ENCODE assay signal across 8 cellular contexts in genomic region chr7:112938895-112939588, GRCh38.
DNase-seq lines count a peak whose midpoint lies in the region; ATAC-seq and TF ChIP-seq lines count a peak whose summit lies in the region.

No MANE protein-coding gene starts in this region.

- no peak for TF ChIP-seq EP300 in gastroesophageal sphincter (IDR thresholded peaks at IDR 0.05)
- TF ChIP-seq EP300 in tibial nerve (IDR thresholded peaks at IDR 0.05) = no peak

- H3K4me3 ChIP-seq in BLaER1 (peak overlapping the region; percentile 93), gastroesophageal sphincter (peak overlapping the region; percentile 62 to 71), tibial nerve (peak overlapping the region; percentile 79 to 92 (median 88))

- H3K36me3 Mint-ChIP-seq in nephron progenitor cell (ENCODE audit: low read depth) = peaks cover 26% of the 10 kb centered on the region

- TF ChIP-seq POLR2A in gastroesophageal sphincter (IDR thresholded peaks at IDR 0.05) (no peak), tibial nerve (IDR thresholded peaks at IDR 0.05) (no peak)

- DNase-seq in NCI-H146 treated with DMSO at 0.1 percent for 48 hours (lab: John Stamatoyannopoulos, UW; ENCODE audit: unreplicated experiment) (peak; percentile 65), nephron progenitor cell (peak; percentile 71), tibial nerve (ENCODE audit: low spot score in 2 of 2) (peak in 1 of 2 donors; percentile 5), NCI-H187 (lab: John Stamatoyannopoulos, UW) (no peak)
- peak; percentile 33 for DNase-seq in activated naive CD4-positive, alpha-beta T cell treated with Interleukin-2 at 50 U/mL for 16 hours

- H3K27me3 Mint-ChIP-seq in nephron progenitor cell (ENCODE audit: low read depth, poor library complexity) = peaks cover 3% of the 10 kb centered on the region

- H3K27me3 ChIP-seq in BLaER1 (no peaks in the 10 kb centered on the region), gastroesophageal sphincter (no peaks in the 10 kb centered on the region), tibial nerve (no peaks in the 10 kb centered on the region)

- no peaks in the 10 kb centered on the region for H3K9me3 Mint-ChIP-seq in nephron progenitor cell

- H3K36me3 ChIP-seq in BLaER1 = peaks cover 7% of the 10 kb centered on the region; the same call in 1 of the 2 replicates
- H3K36me3 ChIP-seq in gastroesophageal sphincter = no peaks in the 10 kb centered on the region
- no peaks in the 10 kb centered on the region for H3K36me3 ChIP-seq in tibial nerve

- ATAC-seq in GM21423 (IDR thresholded peaks at IDR 0.05; ENCODE audit: unreplicated experiment) (peak; percentile 10), gastroesophageal sphincter (peak; percentile 1)

- TF ChIP-seq CTCF in gastroesophageal sphincter (IDR thresholded peaks at IDR 0.05) (no peak), nephron progenitor cell (IDR thresholded peaks at IDR 0.05) (no peak), tibial nerve (IDR thresholded peaks at IDR 0.05) (no peak)

- peak overlapping the region; percentile 65; the same call in 1 of the 2 replicates for H3K27ac ChIP-seq in BLaER1
- peak overlapping the region in 3 of 4 donors; percentile 81 to 88 (median 82) for H3K27ac ChIP-seq in gastroesophageal sphincter
- peak overlapping the region; percentile 57 to 86 (median 64) for H3K27ac ChIP-seq in tibial nerve

- peaks cover 41% of the 10 kb centered on the region for H3K4me1 Mint-ChIP-seq in nephron progenitor cell

- WGBS in gastroesophageal sphincter (ENCODE audit: low coverage in 1 of 2), 2 donors = 0% methylated on average over 10 to 14 of the region's 26 CpGs
- WGBS in tibial nerve, 2 donors = 0 to 1% methylated on average over 25 to 26 of the region's 26 CpGs

- peak overlapping the region; percentile 88 for H3K4me3 Mint-ChIP-seq in nephron progenitor cell

- H3K27ac Mint-ChIP-seq in nephron progenitor cell = peak overlapping the region; percentile 97

- peak overlapping the region; percentile 93 for H3K4me2 ChIP-seq in BLaER1

- H3K4me1 ChIP-seq in BLaER1 (peaks cover 25% of the 10 kb centered on the region), gastroesophageal sphincter (peaks cover 0 to 38% (median 7%) of the 10 kb centered on the region in 3 donors), tibial nerve (peaks cover 0 to 42% (median 8%) of the 10 kb centered on the region in 4 donors)

- H3K9me3 ChIP-seq in BLaER1 = no peaks in the 10 kb centered on the region
- H3K9me3 ChIP-seq in gastroesophageal sphincter = no peaks in the 10 kb centered on the region
- H3K9me3 ChIP-seq in tibial nerve = no peaks in the 10 kb centered on the region

- peak overlapping the region; percentile 80 for H3K9ac ChIP-seq in BLaER1

- peaks cover 36% of the 10 kb centered on the region for H4K20me1 ChIP-seq in BLaER1

Comparison
In these comparisons a context has a peak if more than half of its experiments do, and no peak if none do; other contexts are left out.
1. DNase-seq: peak in NCI-H146 treated with DMSO at 0.1 percent for 48 hours (single experiment), activated naive CD4-positive, alpha-beta T cell treated with Interleukin-2 at 50 U/mL for 16 hours (single experiment) and nephron progenitor cell (single experiment); none in NCI-H187 (0 of 2).
2. Peak in every context shown above with its lines, with median percentiles within 50 percentile points of each other: H3K27ac ChIP-seq and H3K4me3 ChIP-seq.